Comparison of ENCODE assay signal across 1 cellular context in genomic region chr13:98626298-98626940, GRCh38.
A peak's percentile ranks its signal among the peaks of the same experiment; 100 is the strongest.
TF ChIP-seq lines count a peak whose summit lies in the region.

No MANE protein-coding gene starts in this region.

TF ChIP-seq in HepG2, 621 proteins besides CTCF, POLR2A, EP300 and RAD21:
- TF ChIP-seq HNRNPK (IDR thresholded peaks at IDR 0.05; ENCODE audit: low read depth, low read length, poor library complexity, severe bottlenecking): peak; percentile 84
- TF ChIP-seq FUBP1 (CRISPR knock-in tag; IDR thresholded peaks at IDR 0.05; ENCODE audit: borderline replicate concordance): no peak
- TF ChIP-seq STAG1 (CRISPR knock-in tag; IDR thresholded peaks at IDR 0.05): no peak
- peak; percentile 62 for TF ChIP-seq PCBP2 (optimal IDR thresholded peaks at IDR 0.05; ENCODE audit: low read depth, low read length, poor library complexity, severe bottlenecking)
- no peak for TF ChIP-seq HINFP (CRISPR knock-in tag; IDR thresholded peaks at IDR 0.05; ENCODE audit: low read depth)
- TF ChIP-seq ZSCAN31 (CRISPR knock-in tag; IDR thresholded peaks at IDR 0.05; ENCODE audit: low read depth): no peak
- TF ChIP-seq MBD4 (IDR thresholded peaks at IDR 0.05; ENCODE audit: borderline replicate concordance, low read length): no peak
